ENCODE assay signal across 1 cellular context in genomic region chr22:20567993-20568417, GRCh38.
TF ChIP-seq lines count a peak whose summit lies in the region.

No MANE protein-coding gene starts in this region.

TF ChIP-seq in WTC11, 78 proteins besides CTCF, POLR2A, EP300 and RAD21 (continued from another document):
- no peak for TF ChIP-seq AR (CRISPR knock-in tag; IDR thresholded peaks at IDR 0.05)
- no peak for TF ChIP-seq E2F1 (CRISPR knock-in tag; IDR thresholded peaks at IDR 0.05)
- TF ChIP-seq ZNF232 (CRISPR knock-in tag; IDR thresholded peaks at IDR 0.05) = no peak
- TF ChIP-seq NFYB (CRISPR knock-in tag; conservative IDR thresholded peaks at IDR 0.05; ENCODE audit: low read depth) = no peak
- TF ChIP-seq ZNF532 (CRISPR knock-in tag; IDR thresholded peaks at IDR 0.05; ENCODE audit: borderline replicate concordance) = no peak
- TF ChIP-seq NR3C1 (CRISPR knock-in tag; conservative IDR thresholded peaks at IDR 0.05; ENCODE audit: low read depth) = no peak
